Comparison of ENCODE assay signal across 22 cellular contexts in the genomic region with DNA sequence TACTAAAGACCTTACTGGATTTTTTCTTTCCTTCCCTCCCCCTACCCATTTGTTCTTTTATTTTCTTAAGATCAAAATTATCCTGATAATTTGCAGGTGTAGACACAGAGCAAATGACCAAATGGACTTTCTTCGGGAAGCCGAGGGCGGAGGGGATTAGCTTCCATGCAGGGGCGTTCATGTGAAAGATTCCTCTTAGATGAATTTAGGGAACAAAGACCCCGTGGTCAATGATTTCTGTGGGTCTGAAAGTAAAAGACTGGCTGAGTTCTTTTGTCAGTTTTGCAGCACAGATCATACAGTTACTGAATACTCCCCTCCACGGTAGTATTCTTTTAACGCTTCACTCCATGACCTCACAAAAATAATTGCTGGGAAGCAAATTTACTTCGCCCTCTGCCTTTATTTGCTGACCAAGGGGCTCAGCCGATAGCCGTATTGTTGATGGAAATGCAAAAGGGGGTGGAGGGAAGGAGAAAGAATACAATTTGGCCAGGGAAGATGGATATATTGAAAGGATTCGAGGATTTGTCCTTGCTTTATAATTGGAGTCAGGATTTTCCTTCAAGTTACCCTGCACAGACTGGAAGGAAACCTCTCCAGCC.
"Had no signal": no experiment of that assay in that cellular context is flagged by ENCODE, and none has a peak within 500 bp of the region (broad histone marks: within the 10 kb centered on the region; RNA-seq: fewer than 3 reads in every experiment).

No MANE protein-coding gene starts in this region.

- H3K27ac ChIP-seq: brain microvascular endothelial cell, coronary artery, esophagus squamous epithelium, hepatocyte, left ventricle myocardium inferior, psoas muscle, right lobe of liver, thyroid gland, uterus had no signal

- H3K27me3 Mint-ChIP-seq: natural killer cell treated with Interleukin-12 subunit alpha and Interleukin-12 subunit beta and Interleukin-15 and Interleukin-18, amount 100 ng/mL, for 72 hours; stimulated activated memory B cell treated with anti-CD40 and anti-IgM and Interleukin-4, amounts not matched to agents 10 μg/mL and 1 μg/mL and 100 μg/mL, for 72 hours had no signal

- H3K4me3 ChIP-seq: coronary artery, esophagus squamous epithelium, hepatocyte, left ventricle myocardium inferior, psoas muscle, right lobe of liver, thyroid gland, uterus had no signal

- FAIRE-seq: endothelial cell of umbilical vein, kidney had no signal

- ATAC-seq: natural killer cell treated with Interleukin-12 subunit alpha and Interleukin-12 subunit beta and Interleukin-15 and Interleukin-18, amount 100 ng/mL, for 72 hours; psoas muscle; right lobe of liver; stimulated activated memory B cell treated with anti-CD40 and anti-IgM and Interleukin-4, amounts not matched to agents 10 μg/mL and 1 μg/mL and 100 μg/mL, for 72 hours had no signal

- H3K9me3 Mint-ChIP-seq: central memory CD8-positive, alpha-beta T cell; natural killer cell treated with Interleukin-12 subunit alpha and Interleukin-12 subunit beta and Interleukin-15 and Interleukin-18, amount 100 ng/mL, for 72 hours; stimulated activated memory B cell treated with anti-CD40 and anti-IgM and Interleukin-4, amounts not matched to agents 10 μg/mL and 1 μg/mL and 100 μg/mL, for 72 hours had no signal

- H3K27me3 ChIP-seq: brain microvascular endothelial cell, right lobe of liver, thyroid gland, uterus had no signal

- H3K4me3 Mint-ChIP-seq: central memory CD8-positive, alpha-beta T cell; natural killer cell treated with Interleukin-12 subunit alpha and Interleukin-12 subunit beta and Interleukin-15 and Interleukin-18, amount 100 ng/mL, for 72 hours; stimulated activated memory B cell treated with anti-CD40 and anti-IgM and Interleukin-4, amounts not matched to agents 10 μg/mL and 1 μg/mL and 100 μg/mL, for 72 hours had no signal

- H3K4me1 Mint-ChIP-seq: central memory CD8-positive, alpha-beta T cell; stimulated activated memory B cell treated with anti-CD40 and anti-IgM and Interleukin-4, amounts not matched to agents 10 μg/mL and 1 μg/mL and 100 μg/mL, for 72 hours had no signal

- H3K36me3 ChIP-seq: brain microvascular endothelial cell, esophagus squamous epithelium, left ventricle myocardium inferior, right lobe of liver, thyroid gland, uterus had no signal

- DNase-seq: activated CD4-positive, alpha-beta T cell treated with anti-CD3 and anti-CD28 coated beads for 1 hour; activated CD4-positive, alpha-beta T cell treated with anti-CD3 and anti-CD28 coated beads, Interleukin-2, amount 50 U/mL, for 4 hours; activated naive CD4-positive, alpha-beta T cell treated with Interleukin-2 at 50 U/mL for 16 hours; activated T-cell treated with anti-CD3 and anti-CD28 coated beads for 4 hours; brain microvascular endothelial cell; effector CD4-positive, alpha-beta T cell; esophagus squamous epithelium; kidney; left ventricle myocardium inferior; psoas muscle; right lobe of liver; stimulated activated CD4-positive, alpha-beta T cell treated with anti-CD3 and anti-CD28 coated beads, Interleukin-12 subunit alpha, Interleukin-12 subunit beta, amount 100 ng/mL, for 4 hours; stimulated activated CD4-positive, alpha-beta T cell treated with anti-CD3 and anti-CD28 coated beads, Interleukin-2, amount 100 ng/mL, for 24 hours; T1000; thyroid gland; uterus had no signal

- H2AFZ ChIP-seq: hepatocyte had no signal

- H3K27ac Mint-ChIP-seq: natural killer cell treated with Interleukin-12 subunit alpha and Interleukin-12 subunit beta and Interleukin-15 and Interleukin-18, amount 100 ng/mL, for 72 hours; stimulated activated memory B cell treated with anti-CD40 and anti-IgM and Interleukin-4, amounts not matched to agents 10 μg/mL and 1 μg/mL and 100 μg/mL, for 72 hours had no signal

- H3K4me1 ChIP-seq: esophagus squamous epithelium, left ventricle myocardium inferior, psoas muscle, right lobe of liver, thyroid gland, uterus had no signal

- H3K79me2 ChIP-seq: hepatocyte had no signal

- H3K36me3 Mint-ChIP-seq: natural killer cell treated with Interleukin-12 subunit alpha and Interleukin-12 subunit beta and Interleukin-15 and Interleukin-18, amount 100 ng/mL, for 72 hours; stimulated activated memory B cell treated with anti-CD40 and anti-IgM and Interleukin-4, amounts not matched to agents 10 μg/mL and 1 μg/mL and 100 μg/mL, for 72 hours had no signal

- H3K9me3 ChIP-seq: esophagus squamous epithelium, psoas muscle, right lobe of liver, thyroid gland, uterus had no signal
